In genomic region chr5:179883163-179883562, GRCh38 we compare ENCODE assay signal across 33 cellular contexts.
"Had no signal": no experiment of that assay in that cellular context is flagged by ENCODE, and none has a peak within 500 bp of the region (broad histone marks: within the 10 kb centered on the region; RNA-seq: fewer than 3 reads in every experiment).

No MANE protein-coding gene starts in this region.

- H3K4me3 ChIP-seq: ascending aorta had no signal

- H3K4me1 Mint-ChIP-seq: activated B cell treated with CpG ODN at 0.5 μM for 24 hours; activated CD4-positive, alpha-beta T cell treated with anti-CD3 and anti-CD28 coated beads, Interleukin-2, amount 10 ng/mL, durations not matched to agents 24 days and 14 days; activated naive CD4-positive, alpha-beta T cell treated with anti-CD3 and anti-CD28 coated beads, Interleukin-2, amount 10 ng/mL, durations not matched to agents 7 days and 5 days; activated naive CD4-positive, alpha-beta T cell treated with anti-CD3 and anti-CD28 coated beads, Interleukin-2, amount 50 U/mL, for 24 hours; activated naive CD8-positive, alpha-beta T cell treated with anti-CD3 and anti-CD28 coated beads, Interleukin-2, amount 10 ng/mL, durations not matched to agents 7 days and 5 days; activated naive CD8-positive, alpha-beta T cell treated with anti-CD3 and anti-CD28 coated beads, Interleukin-2, amount 50 U/mL, for 24 hours; activated T-helper 17 cell treated with anti-CD3 and anti-CD28 coated beads, Interleukin-2, amount 50 U/mL, for 72 hours; brain had no signal

- FAIRE-seq: TTC549 had no signal

- H3K27me3 Mint-ChIP-seq: activated B cell treated with CpG ODN at 0.5 μM for 24 hours; activated CD4-positive, alpha-beta memory T cell treated with anti-CD3 and anti-CD28 coated beads for 36 hours; activated CD4-positive, alpha-beta T cell treated with anti-CD3 and anti-CD28 coated beads, Interleukin-2, amount 10 ng/mL, durations not matched to agents 24 days and 14 days; activated CD8-positive, alpha-beta T cell treated with anti-CD3 and anti-CD28 coated beads for 36 hours; activated naive CD4-positive, alpha-beta T cell treated with anti-CD3 and anti-CD28 coated beads, Interleukin-2, amount 10 ng/mL, durations not matched to agents 7 days and 5 days; activated naive CD4-positive, alpha-beta T cell treated with anti-CD3 and anti-CD28 coated beads, Interleukin-2, amount 50 U/mL, for 24 hours; activated naive CD8-positive, alpha-beta T cell; activated naive CD8-positive, alpha-beta T cell treated with anti-CD3 and anti-CD28 coated beads, Interleukin-2, amount 10 ng/mL, durations not matched to agents 7 days and 5 days; activated naive CD8-positive, alpha-beta T cell treated with anti-CD3 and anti-CD28 coated beads, Interleukin-2, amount 50 U/mL, for 24 hours; activated T-helper 17 cell treated with anti-CD3 and anti-CD28 coated beads, Interleukin-2, amount 50 U/mL, for 72 hours; brain had no signal

- H3K4me1 ChIP-seq: ascending aorta had no signal

- H3K27me3 ChIP-seq: ascending aorta had no signal

- H3K27ac ChIP-seq: ascending aorta, VCaP had no signal

- DNase-seq: activated B cell treated with CpG ODN at 0.5 μM for 24 hours; activated CD4-positive, alpha-beta memory T cell treated with anti-CD3 and anti-CD28 coated beads for 36 hours; activated CD4-positive, alpha-beta T cell treated with anti-CD3 and anti-CD28 coated beads for 4 hours; activated CD4-positive, alpha-beta T cell treated with anti-CD3 and anti-CD28 coated beads, Interleukin-2, amount 10 ng/mL, durations not matched to agents 24 days and 14 days; activated CD4-positive, alpha-beta T cell treated with anti-CD3 and anti-CD28 coated beads, Interleukin-2, amount 50 U/mL, for 1 hour; activated CD4-positive, alpha-beta T cell treated with anti-CD3 and anti-CD28 coated beads, Interleukin-2, amount 50 U/mL, for 4 hours; activated CD4-positive, CD25-positive, alpha-beta regulatory T cell treated with anti-CD3 and anti-CD28 coated beads, Interleukin-2, amount 50 U/mL, for 72 hours; activated CD8-positive, alpha-beta memory T cell treated with anti-CD3 and anti-CD28 coated beads, Interleukin-2, amount 50 U/mL, for 4 hours; activated CD8-positive, alpha-beta T cell treated with anti-CD3 and anti-CD28 coated beads for 36 hours; activated gamma-delta T cell; activated naive CD4-positive, alpha-beta T cell treated with anti-CD3 and anti-CD28 coated beads, Interleukin-2, amount 10 ng/mL, durations not matched to agents 7 days and 5 days; activated naive CD4-positive, alpha-beta T cell treated with Interleukin-2 at 50 U/mL for 16 hours; activated naive CD8-positive, alpha-beta T cell treated with anti-CD3 and anti-CD28 coated beads, Interleukin-2, amount 10 ng/mL, durations not matched to agents 7 days and 5 days; activated naive CD8-positive, alpha-beta T cell treated with anti-CD3 and anti-CD28 coated beads, Interleukin-2, amount 50 U/mL, for 24 hours; activated T-cell treated with anti-CD3 and anti-CD28 coated beads for 4 hours; activated T-cell treated with anti-CD3 and anti-CD28 coated beads, Interleukin-2, amount 50 U/mL, for 1 hour; activated T-cell treated with anti-CD3 and anti-CD28 coated beads, Interleukin-2, amount 50 U/mL, for 48 hours; amygdala; anterior cingulate cortex; central memory CD4-positive, alpha-beta T cell; T-helper 1 cell; T-helper 2 cell; T-helper 9 cell had no signal

- ATAC-seq: activated CD8-positive, alpha-beta T cell treated with anti-CD3 and anti-CD28 coated beads for 36 hours; activated naive CD8-positive, alpha-beta T cell treated with anti-CD3 and anti-CD28 coated beads, Interleukin-2, amount 50 U/mL, for 24 hours; activated T-helper 17 cell treated with anti-CD3 and anti-CD28 coated beads, Interleukin-2, amount 50 U/mL, for 72 hours had no signal

- H3K4me3 Mint-ChIP-seq: activated B cell treated with CpG ODN at 0.5 μM for 24 hours; activated CD4-positive, alpha-beta memory T cell treated with anti-CD3 and anti-CD28 coated beads for 36 hours; activated CD4-positive, alpha-beta T cell treated with anti-CD3 and anti-CD28 coated beads, Interleukin-2, amount 10 ng/mL, durations not matched to agents 24 days and 14 days; activated CD8-positive, alpha-beta T cell treated with anti-CD3 and anti-CD28 coated beads for 36 hours; activated naive CD4-positive, alpha-beta T cell treated with anti-CD3 and anti-CD28 coated beads, Interleukin-2, amount 10 ng/mL, durations not matched to agents 7 days and 5 days; activated naive CD4-positive, alpha-beta T cell treated with anti-CD3 and anti-CD28 coated beads, Interleukin-2, amount 50 U/mL, for 24 hours; activated naive CD8-positive, alpha-beta T cell; activated naive CD8-positive, alpha-beta T cell treated with anti-CD3 and anti-CD28 coated beads, Interleukin-2, amount 10 ng/mL, durations not matched to agents 7 days and 5 days; activated naive CD8-positive, alpha-beta T cell treated with anti-CD3 and anti-CD28 coated beads, Interleukin-2, amount 50 U/mL, for 24 hours; activated T-helper 1 cell treated with anti-CD3 and anti-CD28 coated beads, Interleukin-12 subunit alpha, Interleukin-12 subunit beta, Interleukin-2, Interleukin-4 antibody, amounts not matched to agents 30 ng/mL and 10 ng/mL and 1 ng/mL, durations not matched to agents 14 hours and 24 hours and 36 hours; activated T-helper 17 cell treated with anti-CD3 and anti-CD28 coated beads, Interleukin-2, amount 50 U/mL, for 72 hours; brain; T-helper 1 cell treated with Interleukin-12 subunit alpha and Interleukin-12 subunit beta and Interleukin-4 antibody, amounts not matched to agents 30 μg/mL and 1 μg/mL, for 36 hours; T-helper 2 cell treated with Interferon-gamma antibody and Interleukin-4, amounts not matched to agents 5 μg/mL and 100 μg/mL, for 36 hours had no signal

- H3K27ac Mint-ChIP-seq: activated B cell treated with CpG ODN at 0.5 μM for 24 hours; activated CD4-positive, alpha-beta memory T cell treated with anti-CD3 and anti-CD28 coated beads for 36 hours; activated CD4-positive, alpha-beta T cell treated with anti-CD3 and anti-CD28 coated beads, Interleukin-2, amount 10 ng/mL, durations not matched to agents 24 days and 14 days; activated CD8-positive, alpha-beta T cell treated with anti-CD3 and anti-CD28 coated beads for 36 hours; activated naive CD4-positive, alpha-beta T cell treated with anti-CD3 and anti-CD28 coated beads, Interleukin-2, amount 10 ng/mL, durations not matched to agents 7 days and 5 days; activated naive CD4-positive, alpha-beta T cell treated with anti-CD3 and anti-CD28 coated beads, Interleukin-2, amount 50 U/mL, for 24 hours; activated naive CD8-positive, alpha-beta T cell; activated naive CD8-positive, alpha-beta T cell treated with anti-CD3 and anti-CD28 coated beads, Interleukin-2, amount 10 ng/mL, durations not matched to agents 7 days and 5 days; activated naive CD8-positive, alpha-beta T cell treated with anti-CD3 and anti-CD28 coated beads, Interleukin-2, amount 50 U/mL, for 24 hours; activated T-helper 1 cell treated with anti-CD3 and anti-CD28 coated beads, Interleukin-12 subunit alpha, Interleukin-12 subunit beta, Interleukin-2, Interleukin-4 antibody, amounts not matched to agents 30 ng/mL and 10 ng/mL and 1 ng/mL, durations not matched to agents 14 hours and 24 hours and 36 hours; activated T-helper 17 cell treated with anti-CD3 and anti-CD28 coated beads, Interleukin-2, amount 50 U/mL, for 72 hours; brain; T-helper 1 cell treated with Interleukin-12 subunit alpha and Interleukin-12 subunit beta and Interleukin-4 antibody, amounts not matched to agents 30 μg/mL and 1 μg/mL, for 36 hours; T-helper 2 cell treated with Interferon-gamma antibody and Interleukin-4, amounts not matched to agents 5 μg/mL and 100 μg/mL, for 36 hours had no signal
